Comparison of ENCODE assay signal across 22 cellular contexts in the genomic region with DNA sequence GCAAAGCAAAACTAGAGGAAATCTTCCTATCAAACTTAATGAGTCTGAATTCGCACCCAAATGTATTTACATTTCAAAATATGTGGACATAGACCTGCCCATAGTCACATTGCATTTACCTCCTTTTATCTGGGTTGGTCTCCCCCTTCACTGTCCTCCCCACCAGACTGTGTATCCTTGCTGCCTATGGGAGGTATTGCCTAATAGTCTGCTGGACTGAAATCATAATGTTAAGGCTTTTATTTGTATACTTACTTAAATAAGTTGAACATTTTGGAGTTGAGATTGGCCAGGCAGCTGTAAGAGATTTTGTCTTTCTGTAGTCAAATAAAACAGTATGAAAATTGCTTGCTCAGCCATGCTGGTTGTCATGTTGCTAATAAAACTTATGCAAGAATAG.
"Had no signal": no experiment of that assay in that cellular context is flagged by ENCODE, and none has a peak within 500 bp of the region (broad histone marks: within the 10 kb centered on the region; RNA-seq: fewer than 3 reads in every experiment).

No MANE protein-coding gene starts in this region.

- DNase-seq: KBM-7, MV-4-11, NCI-H1048, NCI-H1105, NCI-H1417, NCI-H1436 treated with DMSO at 0.1 percent for 48 hours, NCI-H1694, NCI-H187 treated with DMSO at 0.1 percent for 48 hours, NCI-H2081, NCI-H2171, NCI-H226, NCI-H446, NCI-H510A, NCI-H524 treated with DMSO at 0.1 percent for 48 hours, NCI-H69, NCI-H774, Right ventricle myocardium superior, RPMI8226, SIG-M5 had no signal

- H3K36me3 ChIP-seq: SJSA1 had no signal

- H3K27ac ChIP-seq: SJSA1, SK-N-MC had no signal

- H3K4me1 ChIP-seq: SJSA1 had no signal

- H3K4me3 ChIP-seq: SJSA1, SK-N-MC had no signal

- FAIRE-seq: RCC 7860 had no signal

- H3K27me3 ChIP-seq: SJSA1 had no signal
